In genomic region chr5:172956228-172956627, GRCh38 we compare ENCODE assay signal across 1 cellular context.
TF ChIP-seq lines count a peak whose summit lies in the region.

No MANE protein-coding gene starts in this region.

TF ChIP-seq in HepG2, 621 proteins besides CTCF, POLR2A, EP300 and RAD21:
- TF ChIP-seq GFI1 (CRISPR knock-in tag; IDR thresholded peaks at IDR 0.05; ENCODE audit: borderline replicate concordance): no peak
- 0 out of 2 replicates have a peak, but pooled peaks have one; percentile 21 for TF ChIP-seq CHD4 (IDR thresholded peaks at IDR 0.05; ENCODE audit: borderline replicate concordance, low read length)
- peak; percentile 72 for TF ChIP-seq ZNF629 (CRISPR knock-in tag; conservative IDR thresholded peaks at IDR 0.05)
